10 cellular contexts compared by ENCODE assay signal in genomic region chr15:41970456-41970855, GRCh38. TPM values are rescaled to one million over a fixed set of nuclear protein-coding genes. Genes with fewer than 3 reads are reported as not detected.
A peak's percentile ranks its signal among the peaks of the same experiment; 100 is the strongest.
DNase-seq lines count a peak whose midpoint lies in the region; ATAC-seq and TF ChIP-seq lines count a peak whose summit lies in the region.
"Had no signal": no experiment of that assay in that cellular context is flagged by ENCODE, and none has a peak within 500 bp of the region (broad histone marks: within the 10 kb centered on the region; RNA-seq: fewer than 3 reads in every experiment).

No MANE protein-coding gene starts in this region.

- H3K36me3 Mint-ChIP-seq in IgD-negative memory B cell (no peaks in the 10 kb centered on the region), nephron (ENCODE audit: low read depth) (no peaks in the 10 kb centered on the region)

- no peak overlapping the region for H3K4ac ChIP-seq in mesendoderm (ENCODE audit: low read depth, low read length)

- H3K4me1 Mint-ChIP-seq in IgD-negative memory B cell: peaks cover 36 to 47% (median 37%) of the 10 kb centered on the region in 3 donors
- H3K4me1 Mint-ChIP-seq in nephron: peaks cover 35% of the 10 kb centered on the region

- DNase-seq in colonic mucosa: no peak
- no peak for DNase-seq in DMS79 (lab: John Stamatoyannopoulos, UW)
- DNase-seq in mesendoderm: no peak
- DNase-seq in GOT3 (lab: John Stamatoyannopoulos, UW): no peak

- intact Hi-C loops in colonic mucosa (cut with DNase I): no loop called here

- no peak for TF ChIP-seq CTCF in colonic mucosa (IDR thresholded peaks at IDR 0.05)
- no peak for TF ChIP-seq CTCF in nephron (IDR thresholded peaks at IDR 0.05; ENCODE audit: unreplicated experiment in 3 of 3)

- no peaks in the 10 kb centered on the region for H3K9me3 ChIP-seq in BLaER1 treated with 17β-estradiol and CSF1 and Interleukin-3, amounts not matched to agents 10 nM and 100 nM (replicated peaks in 1 of 11)
- no peaks in the 10 kb centered on the region for H3K9me3 ChIP-seq in colonic mucosa
- H3K9me3 ChIP-seq: SJSA1 had no signal

- peaks cover 45% of the 10 kb centered on the region for H3K79me2 ChIP-seq in mesendoderm (ENCODE audit: control insufficient read depth, insufficient read depth, low read length)

- H3K27me3 ChIP-seq in BLaER1 treated with 17β-estradiol and CSF1 and Interleukin-3, amounts not matched to agents 10 nM and 100 nM: no peaks in the 10 kb centered on the region
- H3K27me3 ChIP-seq in colonic mucosa: no peaks in the 10 kb centered on the region
- H3K27me3 ChIP-seq in mesendoderm (ENCODE audit: insufficient read depth, low read length, poor library complexity): no peaks in the 10 kb centered on the region

- H3K4me1 ChIP-seq in BLaER1 treated with 17β-estradiol and CSF1 and Interleukin-3, amounts not matched to agents 10 nM and 100 nM: peaks cover 63 to 70% (median 67%) of the 10 kb centered on the region in 10 experiments
- H3K4me1 ChIP-seq in colonic mucosa (no peaks in the 10 kb centered on the region), mesendoderm (ENCODE audit: control insufficient read depth, low read depth, low read length) (peaks cover 15% of the 10 kb centered on the region)

- H3K23ac ChIP-seq in mesendoderm (ENCODE audit: low read length): no peak overlapping the region

- peak overlapping the region; percentile 77 to 99 (median 94) for H3K4me2 ChIP-seq in BLaER1 treated with 17β-estradiol and CSF1 and Interleukin-3, amounts not matched to agents 10 nM and 100 nM
- H3K4me2 ChIP-seq in mesendoderm (ENCODE audit: low read length): no peak overlapping the region

- no peak overlapping the region for H4K8ac ChIP-seq in mesendoderm (ENCODE audit: low read depth, low read length)

- no peak overlapping the region for H2BK15ac ChIP-seq in mesendoderm (replicated peaks; ENCODE audit: low read depth)

- H3K4me3 Mint-ChIP-seq in IgD-negative memory B cell: peak overlapping the region in 2 of 4 donors; percentile 93 to 95
- H3K4me3 Mint-ChIP-seq in nephron: peak overlapping the region; percentile 89 to 95 (median 94)

- H4K5ac ChIP-seq in mesendoderm (ENCODE audit: low read length): no peak overlapping the region

- H2BK120ac ChIP-seq in mesendoderm (ENCODE audit: low read depth, low read length): no peak overlapping the region

- H3K36me3 ChIP-seq in BLaER1 treated with 17β-estradiol and CSF1 and Interleukin-3, amounts not matched to agents 10 nM and 100 nM: 0 out of 22 replicates have a peak, but pooled peaks cover 0 to under 1% (median 0%) of the 10 kb centered on the region in 11 experiments
- H3K36me3 ChIP-seq in colonic mucosa: no peaks in the 10 kb centered on the region
- no peaks in the 10 kb centered on the region for H3K36me3 ChIP-seq in mesendoderm (ENCODE audit: control insufficient read depth, insufficient read depth, low read length)

- no peak overlapping the region for H2AK5ac ChIP-seq in mesendoderm (ENCODE audit: low read length)

- H3K9me3 Mint-ChIP-seq in IgD-negative memory B cell: no peaks in the 10 kb centered on the region
- no peaks in the 10 kb centered on the region for H3K9me3 Mint-ChIP-seq in nephron

- no peak for ATAC-seq in GM21360 (IDR thresholded peaks at IDR 0.05; ENCODE audit: unreplicated experiment)

- H3K4me3 ChIP-seq in BLaER1 treated with 17β-estradiol and CSF1 and Interleukin-3, amounts not matched to agents 10 nM and 100 nM: peak overlapping the region; percentile 76 to 96 (median 89); a peak in 17 of 20 replicates
- H3K4me3 ChIP-seq in colonic mucosa (peak overlapping the region; percentile 93), mesendoderm (ENCODE audit: low read length) (no peak overlapping the region)

- peak overlapping the region in 8 of 11 experiments; percentile 70 to 97 (median 90); a peak in 9 of 22 replicates for H3K27ac ChIP-seq in BLaER1 treated with 17β-estradiol and CSF1 and Interleukin-3, amounts not matched to agents 10 nM and 100 nM
- H3K27ac ChIP-seq in colonic mucosa (peak overlapping the region; percentile 85), mesendoderm (ENCODE audit: low read depth, low read length) (no peak overlapping the region)
- H3K27ac ChIP-seq: SJSA1 had no signal

- H3K18ac ChIP-seq in mesendoderm (ENCODE audit: low read length): no peak overlapping the region

- H3K27me3 Mint-ChIP-seq in IgD-negative memory B cell (peaks cover 3% of the 10 kb centered on the region), nephron (ENCODE audit: low read depth) (peaks cover 17% of the 10 kb centered on the region)

- peak overlapping the region in 5 of 11 experiments; percentile 23 to 84 (median 31); a peak in 7 of 22 replicates for H3K9ac ChIP-seq in BLaER1 treated with 17β-estradiol and CSF1 and Interleukin-3, amounts not matched to agents 10 nM and 100 nM
- H3K9ac ChIP-seq in colonic mucosa (ENCODE audit: low read depth in 2 of 2, low read length in 2 of 2) (peak overlapping the region; percentile 36 to 45), mesendoderm (ENCODE audit: low read length) (no peak overlapping the region)

- H3K27ac Mint-ChIP-seq in IgD-negative memory B cell: peak overlapping the region in 2 of 3 donors; percentile 52 to 94
- H3K27ac Mint-ChIP-seq in nephron: no peak overlapping the region

- H2BK5ac ChIP-seq in mesendoderm (ENCODE audit: low read length): no peak overlapping the region

- peaks cover 9% of the 10 kb centered on the region for H3K79me1 ChIP-seq in mesendoderm (ENCODE audit: low read length)

- WGBS in mesendoderm (ENCODE audit: extremely low coverage, insufficient coverage, low lambda C conversion rate): no CpG with 5 or more reads among the region's 1 CpG

- H4K20me1 ChIP-seq in BLaER1 treated with 17β-estradiol and CSF1 and Interleukin-3, amounts not matched to agents 10 nM and 100 nM: peaks cover 0 to 7% (median 0%) of the 10 kb centered on the region in 11 experiments; a peak in 6 of 22 replicates

- H3K56ac ChIP-seq in mesendoderm (ENCODE audit: low read length): no peak overlapping the region

RNA-seq across cellular contexts. Expression of gene EHD4, which starts 1.9 kb away (rescaled TPM):
- 3.8 TPM for polyA plus RNA-seq in IgD-negative memory B cell
- total RNA-seq in colonic mucosa: 10 to 100 TPM; 30.3 to 40.0 TPM
- polyA plus RNA-seq in mesendoderm (2013, experiment 1 of 2): 14.7 TPM
- 14.6 TPM for polyA plus RNA-seq in mesendoderm (2013, experiment 2 of 2)

RNA-seq across cellular contexts. Expression of gene PLA2G4E, which starts 50.4 kb away (rescaled TPM):
- not detected for polyA plus RNA-seq in IgD-negative memory B cell
- total RNA-seq in colonic mucosa: under 1 TPM in 1 of 2 donors, not detected in 1; 0.67 TPM
- polyA plus RNA-seq in mesendoderm (2013, experiment 1 of 2): not detected
- under 0.01 TPM for polyA plus RNA-seq in mesendoderm (2013, experiment 2 of 2)
- total RNA-seq: lung microvascular endothelial cell, SJSA1 had no signal

Comparison
In these comparisons a context has a peak if more than half of its experiments do, and no peak if none do; other contexts are left out.
1. H3K27ac Mint-ChIP-seq: peak in IgD-negative memory B cell (2 of 3); none in nephron (0 of 3).